In the genomic region with DNA sequence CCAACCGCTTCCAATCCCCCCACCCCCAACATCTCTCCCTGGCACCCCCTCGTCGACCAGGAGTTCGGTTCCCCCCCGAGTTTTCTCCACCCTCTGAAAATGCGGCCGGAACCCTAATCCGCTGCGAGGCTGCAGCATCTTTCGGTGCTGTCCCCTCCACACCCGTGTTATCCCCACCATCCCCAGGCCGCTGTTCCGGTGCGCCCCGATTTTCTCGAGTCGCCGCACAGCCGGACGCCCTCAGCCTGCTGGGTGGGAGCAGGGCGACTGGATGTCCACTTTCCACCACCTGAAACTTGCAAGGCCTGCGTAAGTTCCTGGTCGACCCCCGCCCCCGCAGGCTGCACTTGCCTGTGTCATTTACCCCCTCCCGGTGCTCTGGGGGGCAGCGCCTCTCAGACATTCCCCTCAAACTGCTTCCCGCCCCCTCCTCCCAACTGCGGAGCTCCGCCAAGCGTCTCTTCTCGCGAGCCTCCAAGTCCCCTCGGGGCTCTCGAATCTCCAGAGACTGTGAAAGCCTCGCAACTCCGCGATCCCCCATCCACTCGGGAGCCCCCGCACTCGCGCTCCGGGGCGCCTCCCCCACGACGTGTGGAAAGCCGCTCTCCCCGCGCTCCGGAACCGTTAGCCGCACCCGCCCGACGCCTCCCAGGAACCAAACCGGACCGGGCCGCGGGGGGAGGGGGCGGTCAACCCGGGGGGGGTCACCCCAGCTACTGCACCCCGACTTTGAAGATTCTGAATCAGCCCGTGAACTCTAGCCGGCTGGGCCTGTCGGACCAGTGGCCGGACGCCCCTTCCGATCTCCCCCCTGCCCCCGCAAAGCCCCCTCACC, we compare ENCODE assay signal across 1 cellular context.
TF ChIP-seq lines count a peak whose summit lies in the region.

No MANE protein-coding gene starts in this region.

TF ChIP-seq in HEK293, 187 proteins besides CTCF, POLR2A, EP300 and RAD21 (continued from another document and continues in another):
- TF ChIP-seq, protein P1, sequence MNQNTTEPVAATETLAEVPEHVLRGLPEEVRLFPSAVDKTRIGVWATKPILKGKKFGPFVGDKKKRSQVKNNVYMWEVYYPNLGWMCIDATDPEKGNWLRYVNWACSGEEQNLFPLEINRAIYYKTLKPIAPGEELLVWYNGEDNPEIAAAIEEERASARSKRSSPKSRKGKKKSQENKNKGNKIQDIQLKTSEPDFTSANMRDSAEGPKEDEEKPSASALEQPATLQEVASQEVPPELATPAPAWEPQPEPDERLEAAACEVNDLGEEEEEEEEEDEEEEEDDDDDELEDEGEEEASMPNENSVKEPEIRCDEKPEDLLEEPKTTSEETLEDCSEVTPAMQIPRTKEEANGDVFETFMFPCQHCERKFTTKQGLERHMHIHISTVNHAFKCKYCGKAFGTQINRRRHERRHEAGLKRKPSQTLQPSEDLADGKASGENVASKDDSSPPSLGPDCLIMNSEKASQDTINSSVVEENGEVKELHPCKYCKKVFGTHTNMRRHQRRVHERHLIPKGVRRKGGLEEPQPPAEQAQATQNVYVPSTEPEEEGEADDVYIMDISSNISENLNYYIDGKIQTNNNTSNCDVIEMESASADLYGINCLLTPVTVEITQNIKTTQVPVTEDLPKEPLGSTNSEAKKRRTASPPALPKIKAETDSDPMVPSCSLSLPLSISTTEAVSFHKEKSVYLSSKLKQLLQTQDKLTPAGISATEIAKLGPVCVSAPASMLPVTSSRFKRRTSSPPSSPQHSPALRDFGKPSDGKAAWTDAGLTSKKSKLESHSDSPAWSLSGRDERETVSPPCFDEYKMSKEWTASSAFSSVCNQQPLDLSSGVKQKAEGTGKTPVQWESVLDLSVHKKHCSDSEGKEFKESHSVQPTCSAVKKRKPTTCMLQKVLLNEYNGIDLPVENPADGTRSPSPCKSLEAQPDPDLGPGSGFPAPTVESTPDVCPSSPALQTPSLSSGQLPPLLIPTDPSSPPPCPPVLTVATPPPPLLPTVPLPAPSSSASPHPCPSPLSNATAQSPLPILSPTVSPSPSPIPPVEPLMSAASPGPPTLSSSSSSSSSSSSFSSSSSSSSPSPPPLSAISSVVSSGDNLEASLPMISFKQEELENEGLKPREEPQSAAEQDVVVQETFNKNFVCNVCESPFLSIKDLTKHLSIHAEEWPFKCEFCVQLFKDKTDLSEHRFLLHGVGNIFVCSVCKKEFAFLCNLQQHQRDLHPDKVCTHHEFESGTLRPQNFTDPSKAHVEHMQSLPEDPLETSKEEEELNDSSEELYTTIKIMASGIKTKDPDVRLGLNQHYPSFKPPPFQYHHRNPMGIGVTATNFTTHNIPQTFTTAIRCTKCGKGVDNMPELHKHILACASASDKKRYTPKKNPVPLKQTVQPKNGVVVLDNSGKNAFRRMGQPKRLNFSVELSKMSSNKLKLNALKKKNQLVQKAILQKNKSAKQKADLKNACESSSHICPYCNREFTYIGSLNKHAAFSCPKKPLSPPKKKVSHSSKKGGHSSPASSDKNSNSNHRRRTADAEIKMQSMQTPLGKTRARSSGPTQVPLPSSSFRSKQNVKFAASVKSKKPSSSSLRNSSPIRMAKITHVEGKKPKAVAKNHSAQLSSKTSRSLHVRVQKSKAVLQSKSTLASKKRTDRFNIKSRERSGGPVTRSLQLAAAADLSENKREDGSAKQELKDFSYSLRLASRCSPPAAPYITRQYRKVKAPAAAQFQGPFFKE (tag by site-specific recombination; IDR thresholded peaks at IDR 0.05; ENCODE audit: borderline replicate concordance) = no peak
- TF ChIP-seq ZBTB17 (tag by site-specific recombination; IDR thresholded peaks at IDR 0.05) (peak; percentile 67; the same call in 1 of the 2 replicates), TCF7L2 (IDR thresholded peaks at IDR 0.05; ENCODE audit: borderline replicate concordance, low read depth, low read length) (no peak), HOXC10 (CRISPR knock-in tag; IDR thresholded peaks at IDR 0.05) (no peak), ZNF341 (tag by site-specific recombination; IDR thresholded peaks at IDR 0.05; ENCODE audit: low read depth) (peak; percentile 98), ZSCAN16 (tag by site-specific recombination; IDR thresholded peaks at IDR 0.05) (no peak), ZNF138 (tag by site-specific recombination; IDR thresholded peaks at IDR 0.05; ENCODE audit: borderline replicate concordance) (no peak), ZNF548 (tag by site-specific recombination; IDR thresholded peaks at IDR 0.05) (no peak), GLI2 (tag by site-specific recombination; IDR thresholded peaks at IDR 0.05; ENCODE audit: borderline replicate concordance, low read depth) (no peak), ZNF174 (tag by site-specific recombination; IDR thresholded peaks at IDR 0.05) (no peak), ZNF561 (tag by site-specific recombination; IDR thresholded peaks at IDR 0.05; ENCODE audit: borderline replicate concordance) (no peak), MYNN (tag by site-specific recombination; IDR thresholded peaks at IDR 0.05; ENCODE audit: borderline replicate concordance) (no peak), ZNF776 (tag by site-specific recombination; IDR thresholded peaks at IDR 0.05; ENCODE audit: borderline replicate concordance) (no peak), YY2 (tag by site-specific recombination; IDR thresholded peaks at IDR 0.05) (no peak), ZNF585B (tag by site-specific recombination; IDR thresholded peaks at IDR 0.05) (no peak), ZNF747 (tag by site-specific recombination; IDR thresholded peaks at IDR 0.05) (no peak), YY1 (tag by site-specific recombination; IDR thresholded peaks at IDR 0.05) (no peak), ZNF214 (tag by site-specific recombination; IDR thresholded peaks at IDR 0.05; ENCODE audit: borderline replicate concordance) (no peak), GLIS1 (tag by site-specific recombination; IDR thresholded peaks at IDR 0.05) (no peak), ZNF133 (tag by site-specific recombination; IDR thresholded peaks at IDR 0.05) (no peak), ZNF292 (tag by site-specific recombination; IDR thresholded peaks at IDR 0.05; ENCODE audit: borderline replicate concordance, low read depth) (no peak), ZNF391 (tag by site-specific recombination; IDR thresholded peaks at IDR 0.05; ENCODE audit: borderline replicate concordance, low read depth) (0 out of 2 replicates have a peak, but pooled peaks have one; percentile 37), ZNF24 (tag by site-specific recombination; IDR thresholded peaks at IDR 0.05) (no peak), OSR2 (tag by site-specific recombination; IDR thresholded peaks at IDR 0.05) (no peak), ZNF37A (tag by site-specific recombination; IDR thresholded peaks at IDR 0.05) (no peak), GLI4 (tag by site-specific recombination; IDR thresholded peaks at IDR 0.05) (0 out of 2 replicates have a peak, but pooled peaks have one; percentile 13), IKZF3 (tag by site-specific recombination; IDR thresholded peaks at IDR 0.05) (no peak), ZNF626 (tag by site-specific recombination; IDR thresholded peaks at IDR 0.05) (no peak), ZNF16 (tag by site-specific recombination; IDR thresholded peaks at IDR 0.05; ENCODE audit: low read depth) (no peak), ZNF610 (tag by site-specific recombination; IDR thresholded peaks at IDR 0.05; ENCODE audit: borderline replicate concordance) (no peak), ZNF350 (tag by site-specific recombination; IDR thresholded peaks at IDR 0.05) (no peak), REPIN1 (tag by site-specific recombination; IDR thresholded peaks at IDR 0.05; ENCODE audit: low read depth) (no peak), ZBTB48 (tag by site-specific recombination; IDR thresholded peaks at IDR 0.05) (no peak), ZBTB1 (tag by site-specific recombination; IDR thresholded peaks at IDR 0.05) (no peak), ZNF2 (tag by site-specific recombination; IDR thresholded peaks at IDR 0.05) (no peak), ZNF398 (tag by site-specific recombination; IDR thresholded peaks at IDR 0.05) (peak; percentile 96), ZSCAN30 (tag by site-specific recombination; IDR thresholded peaks at IDR 0.05) (no peak), FEZF1 (tag by site-specific recombination; IDR thresholded peaks at IDR 0.05) (no peak), ZNF692 (tag by site-specific recombination; IDR thresholded peaks at IDR 0.05) (no peak), ZNF146 (tag by site-specific recombination; IDR thresholded peaks at IDR 0.05) (no peak), ZNF555 (tag by site-specific recombination; conservative IDR thresholded peaks at IDR 0.05) (no peak), ZNF248 (tag by site-specific recombination; IDR thresholded peaks at IDR 0.05) (no peak), ZNF175 (tag by site-specific recombination; IDR thresholded peaks at IDR 0.05) (no peak), ZEB2 (tag by site-specific recombination; IDR thresholded peaks at IDR 0.05) (peak; percentile 60; the same call in 1 of the 2 replicates), ZNF211 (tag by site-specific recombination; IDR thresholded peaks at IDR 0.05; ENCODE audit: low read depth) (no peak), ZNF202 (tag by site-specific recombination; IDR thresholded peaks at IDR 0.05; ENCODE audit: borderline replicate concordance) (no peak), SP2 (tag by site-specific recombination; IDR thresholded peaks at IDR 0.05) (peak; percentile 64), ZNF112 (tag by site-specific recombination; IDR thresholded peaks at IDR 0.05) (no peak), ZNF658 (tag by site-specific recombination; IDR thresholded peaks at IDR 0.05) (no peak), ZNF510 (tag by site-specific recombination; IDR thresholded peaks at IDR 0.05; ENCODE audit: insufficient replicate concordance) (no peak), ZNF843 (tag by site-specific recombination; IDR thresholded peaks at IDR 0.05) (no peak), ZNF514 (tag by site-specific recombination; IDR thresholded peaks at IDR 0.05) (no peak), ZNF701 (tag by site-specific recombination; IDR thresholded peaks at IDR 0.05) (no peak), ZSCAN23 (tag by site-specific recombination; IDR thresholded peaks at IDR 0.05) (no peak)
- TF ChIP-seq, protein P2, sequence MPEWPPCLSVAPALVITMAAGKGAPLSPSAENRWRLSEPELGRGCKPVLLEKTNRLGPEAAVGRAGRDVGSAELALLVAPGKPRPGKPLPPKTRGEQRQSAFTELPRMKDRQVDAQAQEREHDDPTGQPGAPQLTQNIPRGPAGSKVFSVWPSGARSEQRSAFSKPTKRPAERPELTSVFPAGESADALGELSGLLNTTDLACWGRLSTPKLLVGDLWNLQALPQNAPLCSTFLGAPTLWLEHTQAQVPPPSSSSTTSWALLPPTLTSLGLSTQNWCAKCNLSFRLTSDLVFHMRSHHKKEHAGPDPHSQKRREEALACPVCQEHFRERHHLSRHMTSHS (tag by site-specific recombination; IDR thresholded peaks at IDR 0.05) = no peak
- TF ChIP-seq, protein P3, sequence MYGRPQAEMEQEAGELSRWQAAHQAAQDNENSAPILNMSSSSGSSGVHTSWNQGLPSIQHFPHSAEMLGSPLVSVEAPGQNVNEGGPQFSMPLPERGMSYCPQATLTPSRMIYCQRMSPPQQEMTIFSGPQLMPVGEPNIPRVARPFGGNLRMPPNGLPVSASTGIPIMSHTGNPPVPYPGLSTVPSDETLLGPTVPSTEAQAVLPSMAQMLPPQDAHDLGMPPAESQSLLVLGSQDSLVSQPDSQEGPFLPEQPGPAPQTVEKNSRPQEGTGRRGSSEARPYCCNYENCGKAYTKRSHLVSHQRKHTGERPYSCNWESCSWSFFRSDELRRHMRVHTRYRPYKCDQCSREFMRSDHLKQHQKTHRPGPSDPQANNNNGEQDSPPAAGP (tag by site-specific recombination; IDR thresholded peaks at IDR 0.05) = peak; percentile 15; the same call in 1 of the 2 replicates
- TF ChIP-seq, protein P4, sequence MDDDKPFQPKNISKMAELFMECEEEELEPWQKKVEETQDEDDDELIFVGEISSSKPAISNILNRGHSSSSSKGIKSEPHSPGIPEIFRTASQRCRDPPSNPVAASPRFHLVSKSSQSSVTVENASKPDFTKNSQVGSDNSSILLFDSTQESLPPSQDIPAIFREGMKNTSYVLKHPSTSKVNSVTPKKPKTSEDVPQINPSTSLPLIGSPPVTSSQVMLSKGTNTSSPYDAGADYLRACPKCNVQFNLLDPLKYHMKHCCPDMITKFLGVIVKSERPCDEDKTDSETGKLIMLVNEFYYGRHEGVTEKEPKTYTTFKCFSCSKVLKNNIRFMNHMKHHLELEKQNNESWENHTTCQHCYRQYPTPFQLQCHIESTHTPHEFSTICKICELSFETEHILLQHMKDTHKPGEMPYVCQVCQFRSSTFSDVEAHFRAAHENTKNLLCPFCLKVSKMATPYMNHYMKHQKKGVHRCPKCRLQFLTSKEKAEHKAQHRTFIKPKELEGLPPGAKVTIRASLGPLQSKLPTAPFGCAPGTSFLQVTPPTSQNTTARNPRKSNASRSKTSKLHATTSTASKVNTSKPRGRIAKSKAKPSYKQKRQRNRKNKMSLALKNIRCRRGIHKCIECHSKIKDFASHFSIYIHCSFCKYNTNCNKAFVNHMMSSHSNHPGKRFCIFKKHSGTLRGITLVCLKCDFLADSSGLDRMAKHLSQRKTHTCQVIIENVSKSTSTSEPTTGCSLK (tag by site-specific recombination; IDR thresholded peaks at IDR 0.05) = no peak
